ENCODE assay signal across 8 cellular contexts in the genomic region with DNA sequence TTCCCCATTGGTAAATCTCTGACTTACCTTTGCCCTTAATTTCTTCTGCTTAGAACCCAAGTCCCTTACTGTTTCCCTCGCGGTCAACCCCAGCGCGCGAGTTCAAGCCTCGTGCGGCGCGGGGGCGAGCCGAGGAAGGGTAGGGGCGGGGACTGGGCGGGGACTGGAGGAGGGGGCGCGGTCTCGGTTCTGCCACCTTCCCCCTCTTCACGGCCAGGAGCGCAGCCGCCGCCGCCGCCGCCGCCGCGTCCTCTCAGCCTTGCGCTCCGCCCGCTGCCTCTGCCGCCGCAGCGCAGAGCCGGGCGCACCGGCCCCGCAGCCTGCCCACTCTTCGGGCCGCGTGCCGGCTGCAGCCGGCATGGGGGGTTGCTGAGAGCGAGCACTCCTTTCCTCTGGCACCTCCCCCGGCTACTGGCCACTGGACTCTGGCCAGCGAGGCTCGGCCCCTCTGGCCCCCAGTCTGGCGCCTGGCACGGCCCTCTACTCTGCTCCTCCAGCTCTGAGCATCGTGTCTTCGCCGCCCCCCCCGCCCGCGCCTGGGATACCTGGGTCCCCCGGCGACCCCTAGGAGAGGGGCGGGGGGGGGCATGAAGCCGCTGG. TPM values are rescaled to one million over a fixed set of nuclear protein-coding genes. Genes with fewer than 3 reads are reported as not detected.
DNase-seq lines count a peak whose midpoint lies in the region; ATAC-seq and TF ChIP-seq lines count a peak whose summit lies in the region.

A gene with protein sequence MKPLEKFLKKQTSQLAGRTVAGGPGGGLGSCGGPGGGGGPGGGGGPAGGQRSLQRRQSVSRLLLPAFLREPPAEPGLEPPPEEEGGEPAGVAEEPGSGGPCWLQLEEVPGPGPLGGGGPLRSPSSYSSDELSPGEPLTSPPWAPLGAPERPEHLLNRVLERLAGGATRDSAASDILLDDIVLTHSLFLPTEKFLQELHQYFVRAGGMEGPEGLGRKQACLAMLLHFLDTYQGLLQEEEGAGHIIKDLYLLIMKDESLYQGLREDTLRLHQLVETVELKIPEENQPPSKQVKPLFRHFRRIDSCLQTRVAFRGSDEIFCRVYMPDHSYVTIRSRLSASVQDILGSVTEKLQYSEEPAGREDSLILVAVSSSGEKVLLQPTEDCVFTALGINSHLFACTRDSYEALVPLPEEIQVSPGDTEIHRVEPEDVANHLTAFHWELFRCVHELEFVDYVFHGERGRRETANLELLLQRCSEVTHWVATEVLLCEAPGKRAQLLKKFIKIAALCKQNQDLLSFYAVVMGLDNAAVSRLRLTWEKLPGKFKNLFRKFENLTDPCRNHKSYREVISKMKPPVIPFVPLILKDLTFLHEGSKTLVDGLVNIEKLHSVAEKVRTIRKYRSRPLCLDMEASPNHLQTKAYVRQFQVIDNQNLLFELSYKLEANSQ (plus strand): TSS at position 196 of the 600 bp plus-strand sequence. CDS start 392 bp downstream, at position 588.

- H3K4me1 Mint-ChIP-seq in activated naive CD4-positive, alpha-beta T cell treated with anti-CD3 and anti-CD28 coated beads, Interleukin-2, amount 50 U/mL, for 24 hours, result peaks cover 13% of the 10 kb centered on the region

- H2AFZ ChIP-seq in parathyroid adenoma, result peak within 1 kb of the TSS; percentile 77

- no peaks in the 10 kb centered on the region for H3K9me3 ChIP-seq in parathyroid adenoma (ENCODE audit: control insufficient read depth, low read length)
- no peaks in the 10 kb centered on the region for H3K9me3 ChIP-seq in tibial nerve

- intact Hi-C loops in head of caudate nucleus (cut with DNase I), result no loop called here

- H3K27ac ChIP-seq in parathyroid adenoma, result no peak within 1 kb of the TSS
- H3K27ac ChIP-seq in tibial nerve, result peak within 1 kb of the TSS in 3 of 4 donors; percentile 19 to 85 (median 65)

- H3K9me3 Mint-ChIP-seq in activated naive CD4-positive, alpha-beta T cell treated with anti-CD3 and anti-CD28 coated beads, Interleukin-2, amount 50 U/mL, for 24 hours, result no peaks in the 10 kb centered on the region

- H3K4me2 ChIP-seq in parathyroid adenoma (ENCODE audit: low read length), result peak within 1 kb of the TSS; percentile 77

- H3K27ac Mint-ChIP-seq in activated naive CD4-positive, alpha-beta T cell treated with anti-CD3 and anti-CD28 coated beads, Interleukin-2, amount 50 U/mL, for 24 hours, result peak within 1 kb of the TSS; percentile 41

- no peak within 1 kb of the TSS for H3K9ac ChIP-seq in parathyroid adenoma

- H3K4me3 ChIP-seq in parathyroid adenoma (ENCODE audit: low read depth, low read length) (peak within 1 kb of the TSS; percentile 33), tibial nerve (peak within 1 kb of the TSS; percentile 27 to 63 (median 46))

- H3K36me3 Mint-ChIP-seq in activated naive CD4-positive, alpha-beta T cell treated with anti-CD3 and anti-CD28 coated beads, Interleukin-2, amount 50 U/mL, for 24 hours, result peaks cover 2% of the 10 kb centered on the region

- in situ Hi-C loops in SK-MEL-5 (cut with HindIII; ENCODE audit: low pct_unique_long_range_greater_than_20kb, low sequenced_read_pairs), result no loop called here

- H3K27me3 Mint-ChIP-seq in activated naive CD4-positive, alpha-beta T cell treated with anti-CD3 and anti-CD28 coated beads, Interleukin-2, amount 50 U/mL, for 24 hours, result no peaks in the 10 kb centered on the region

- H3K27me3 ChIP-seq in parathyroid adenoma (ENCODE audit: control insufficient read depth, insufficient read depth, low read length), result no peaks in the 10 kb centered on the region
- H3K27me3 ChIP-seq in tibial nerve, result no peaks in the 10 kb centered on the region

- TF ChIP-seq CTCF in parathyroid adenoma (IDR thresholded peaks at IDR 0.05), result no peak
- TF ChIP-seq CTCF in tibial nerve (IDR thresholded peaks at IDR 0.05), result no peak

- DNase-seq in DMS79 (lab: John Stamatoyannopoulos, UW) (peak; percentile 51), SK-MEL-5 (ENCODE audit: low read depth, low spot score) (peak; percentile 75), head of caudate nucleus (peak; percentile 44 to 91 (median 76)), tibial nerve (ENCODE audit: low spot score in 2 of 2) (peak; percentile 58 to 74)

- 0 to 4% methylated on average over 15 to 34 of the region's 57 CpGs for WGBS in tibial nerve, 2 donors

- H3K4me1 ChIP-seq in parathyroid adenoma (no peaks in the 10 kb centered on the region), tibial nerve (peaks cover 0 to 39% (median 13%) of the 10 kb centered on the region in 4 donors)

- no peak for TF ChIP-seq EP300 in tibial nerve (IDR thresholded peaks at IDR 0.05)

- H3K36me3 ChIP-seq in parathyroid adenoma (ENCODE audit: control insufficient read depth, insufficient read depth, low read length) (no peaks in the 10 kb centered on the region), tibial nerve (peaks cover 0 to 59% (median 0%) of the 10 kb centered on the region in 3 donors)

- no peaks in the 10 kb centered on the region for H3K79me2 ChIP-seq in parathyroid adenoma

- TF ChIP-seq POLR2A in tibial nerve (IDR thresholded peaks at IDR 0.05), result no peak

- peak within 1 kb of the TSS; percentile 76 for H3K4me3 Mint-ChIP-seq in activated naive CD4-positive, alpha-beta T cell treated with anti-CD3 and anti-CD28 coated beads, Interleukin-2, amount 50 U/mL, for 24 hours

- ATAC-seq in HG03521 (IDR thresholded peaks at IDR 0.05; ENCODE audit: unreplicated experiment), result peak; percentile 73
- ATAC-seq in HG03025 (IDR thresholded peaks at IDR 0.05; ENCODE audit: low FRiP score, unreplicated experiment), result no peak

RNA-seq across cellular contexts. Expression of the gene that starts here (rescaled TPM):
- 1.9 and 2.4 TPM in 2 replicates for total RNA-seq in SK-MEL-5 (2014; rRNA removed; shearing (Covaris generic))
- 4.5 and 7.9 TPM in 2 replicates for polyA plus RNA-seq in SK-MEL-5 (2015; cell fraction: cytosol; rRNA removed)
- polyA plus RNA-seq in SK-MEL-5 (2015; cell fraction: nucleus; rRNA removed), result 16.9 and 21.1 TPM in 2 replicates
- 10 to 100 TPM in 1 of 4 donors, 1 to 10 TPM in 3; 4.8 to 30.0 (median 6.9) TPM for total RNA-seq in tibial nerve
